11 cellular contexts compared by ENCODE assay signal in the genomic region with DNA sequence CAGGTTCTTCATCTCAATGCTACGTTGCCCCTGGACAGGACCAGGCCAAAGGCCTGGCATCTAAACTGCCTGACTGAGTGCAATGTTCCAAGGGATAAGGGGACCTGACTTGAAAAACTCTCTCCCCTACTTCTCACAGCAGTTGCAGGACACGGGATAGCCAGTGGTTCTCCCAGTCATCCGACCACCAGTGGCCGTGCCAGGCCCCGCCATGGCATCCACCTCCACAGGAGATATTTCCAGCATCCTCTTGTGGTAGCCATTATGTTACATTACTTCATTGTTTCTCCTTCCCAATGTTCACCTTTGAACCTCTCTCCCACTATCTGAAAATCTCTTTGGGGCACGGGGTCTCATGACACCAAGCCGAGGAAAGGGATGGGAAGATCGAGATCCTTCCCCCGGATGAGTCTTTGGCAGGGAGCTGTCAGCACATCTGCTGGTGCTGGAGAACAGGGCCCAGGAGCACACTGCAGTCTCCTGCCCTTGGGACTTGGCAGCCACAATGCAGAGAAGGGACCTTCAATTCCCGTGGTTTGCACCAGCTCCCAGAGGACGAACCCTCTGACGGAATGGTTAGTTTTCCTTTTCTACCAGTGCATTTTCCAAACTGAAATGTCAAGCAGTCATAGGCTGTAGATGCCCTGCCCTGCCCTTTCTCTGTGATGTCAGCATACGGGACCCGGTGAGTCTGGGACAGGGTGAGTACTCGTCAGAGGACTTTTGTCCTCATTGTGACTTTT.
DNase-seq lines count a peak whose midpoint lies in the region; ATAC-seq and TF ChIP-seq lines count a peak whose summit lies in the region.
"Had no signal": no experiment of that assay in that cellular context is flagged by ENCODE, and none has a peak within 500 bp of the region (broad histone marks: within the 10 kb centered on the region; RNA-seq: fewer than 3 reads in every experiment).

No MANE protein-coding gene starts in this region.

- TF ChIP-seq CTCF in osteoblast (IDR thresholded peaks at IDR 0.05; ENCODE audit: extremely low read depth, low read depth, low read length), result no peak

- ATAC-seq in effector memory CD8-positive, alpha-beta T cell (replicated peaks), result no peak
- ATAC-seq in HG02884 (IDR thresholded peaks at IDR 0.05; ENCODE audit: unreplicated experiment) (no peak), GM18867 (IDR thresholded peaks at IDR 0.05; ENCODE audit: unreplicated experiment) (no peak)

- peak overlapping the region; percentile 77 to 83 for H3K4me3 Mint-ChIP-seq in effector memory CD8-positive, alpha-beta T cell
- H3K4me3 Mint-ChIP-seq: CD14-positive monocyte had no signal

- peaks cover 12% of the 10 kb centered on the region; the same call in 1 of the 2 replicates for H4K20me1 ChIP-seq in Karpas-422 (ENCODE audit: insufficient read depth, low read depth, low read length)
- peaks cover 5% of the 10 kb centered on the region for H4K20me1 ChIP-seq in osteoblast (ENCODE audit: insufficient read depth, low read length)

- H3K9me3 ChIP-seq in Karpas-422 (ENCODE audit: low read length), result no peaks in the 10 kb centered on the region
- no peaks in the 10 kb centered on the region for H3K9me3 ChIP-seq in osteoblast (ENCODE audit: low read depth, low read length)

- H3K9me2 ChIP-seq in Karpas-422 (replicated peaks; ENCODE audit: insufficient read depth, low read length), result no peaks in the 10 kb centered on the region

- peaks cover 66% of the 10 kb centered on the region for H3K36me3 ChIP-seq in ACC112 (ENCODE audit: insufficient read depth, low read length)
- H3K36me3 ChIP-seq in Karpas-422 (ENCODE audit: insufficient read depth, low read length), result peaks cover 16% of the 10 kb centered on the region
- peaks cover 50% of the 10 kb centered on the region for H3K36me3 ChIP-seq in osteoblast (ENCODE audit: insufficient read depth, low read length)

- H3K9me3 Mint-ChIP-seq in effector memory CD8-positive, alpha-beta T cell, result no peaks in the 10 kb centered on the region
- H3K9me3 Mint-ChIP-seq: CD14-positive monocyte had no signal

- no peaks in the 10 kb centered on the region for H3K27me3 Mint-ChIP-seq in effector memory CD8-positive, alpha-beta T cell

- peaks cover 78% of the 10 kb centered on the region for H3K4me1 ChIP-seq in ACC112 (ENCODE audit: control insufficient read depth, insufficient read depth, low read length, unreplicated experiment)
- peaks cover 39% of the 10 kb centered on the region for H3K4me1 ChIP-seq in Karpas-422 (ENCODE audit: low read length)
- H3K4me1 ChIP-seq in osteoblast (ENCODE audit: insufficient read depth, low read length), result peaks cover 51% of the 10 kb centered on the region

- no peak overlapping the region for H2AFZ ChIP-seq in ACC112 (ENCODE audit: low read length, unreplicated experiment)
- H2AFZ ChIP-seq in Karpas-422 (ENCODE audit: low read length), result no peak overlapping the region
- no peak overlapping the region for H2AFZ ChIP-seq in osteoblast (ENCODE audit: low read length)

- no peak for DNase-seq in Karpas-422
- DNase-seq in effector memory CD8-positive, alpha-beta T cell, result no peak
- DNase-seq in osteoblast (ENCODE audit: insufficient read length, low spot score, missing footprints), result peak; percentile 45
- no peak for DNase-seq in NCI-H2196 treated with DMSO at 0.1 percent for 48 hours (lab: John Stamatoyannopoulos, UW; ENCODE audit: unreplicated experiment)
- DNase-seq in pons (ENCODE audit: low spot score), result no peak
- DNase-seq: KBM-7, NCI-H69 had no signal

- no peak overlapping the region for H3K9ac ChIP-seq in Karpas-422 (ENCODE audit: low read length)

- peaks cover 82 to 97% of the 10 kb centered on the region in 2 donors for H3K4me1 Mint-ChIP-seq in effector memory CD8-positive, alpha-beta T cell (ENCODE audit: low read depth in 2 of 2)

- H3K27ac ChIP-seq in ACC112 (ENCODE audit: low read depth, low read length), result peak overlapping the region; percentile 99
- peak overlapping the region; percentile 98; the same call in 1 of the 2 replicates for H3K27ac ChIP-seq in Karpas-422 (ENCODE audit: low read length)
- H3K27ac ChIP-seq in osteoblast (ENCODE audit: low read depth, low read length), result peak overlapping the region; percentile 96

- peak overlapping the region; percentile 97 for H3K27ac Mint-ChIP-seq in effector memory CD8-positive, alpha-beta T cell

- peaks cover 100% of the 10 kb centered on the region for H3K36me3 Mint-ChIP-seq in effector memory CD8-positive, alpha-beta T cell (ENCODE audit: insufficient read depth)

- no peak overlapping the region for H3K4me2 ChIP-seq in Karpas-422 (ENCODE audit: low read depth, low read length, poor library complexity, severe bottlenecking)
- no peak overlapping the region for H3K4me2 ChIP-seq in osteoblast (ENCODE audit: insufficient read depth, low read length)

- H3K79me2 ChIP-seq in ACC112 (ENCODE audit: control insufficient read depth, insufficient read depth, low read length, unreplicated experiment), result peaks cover 91% of the 10 kb centered on the region
- H3K79me2 ChIP-seq in Karpas-422 (ENCODE audit: low read length), result peaks cover 35% of the 10 kb centered on the region
- H3K79me2 ChIP-seq in osteoblast (ENCODE audit: insufficient read depth, low read length), result peaks cover 88% of the 10 kb centered on the region

- H3K27me3 ChIP-seq in ACC112 (ENCODE audit: insufficient read depth, low read length), result no peaks in the 10 kb centered on the region
- no peaks in the 10 kb centered on the region for H3K27me3 ChIP-seq in Karpas-422 (ENCODE audit: low read length)
- H3K27me3 ChIP-seq in osteoblast (ENCODE audit: insufficient read depth, low read length), result no peaks in the 10 kb centered on the region

- H3K4me3 ChIP-seq in ACC112 (ENCODE audit: low read depth, low read length), result no peak overlapping the region
- H3K4me3 ChIP-seq in Karpas-422 (ENCODE audit: low read length), result no peak overlapping the region
- H3K4me3 ChIP-seq in osteoblast (ENCODE audit: insufficient read depth, low read length), result no peak overlapping the region
